In the genomic region with DNA sequence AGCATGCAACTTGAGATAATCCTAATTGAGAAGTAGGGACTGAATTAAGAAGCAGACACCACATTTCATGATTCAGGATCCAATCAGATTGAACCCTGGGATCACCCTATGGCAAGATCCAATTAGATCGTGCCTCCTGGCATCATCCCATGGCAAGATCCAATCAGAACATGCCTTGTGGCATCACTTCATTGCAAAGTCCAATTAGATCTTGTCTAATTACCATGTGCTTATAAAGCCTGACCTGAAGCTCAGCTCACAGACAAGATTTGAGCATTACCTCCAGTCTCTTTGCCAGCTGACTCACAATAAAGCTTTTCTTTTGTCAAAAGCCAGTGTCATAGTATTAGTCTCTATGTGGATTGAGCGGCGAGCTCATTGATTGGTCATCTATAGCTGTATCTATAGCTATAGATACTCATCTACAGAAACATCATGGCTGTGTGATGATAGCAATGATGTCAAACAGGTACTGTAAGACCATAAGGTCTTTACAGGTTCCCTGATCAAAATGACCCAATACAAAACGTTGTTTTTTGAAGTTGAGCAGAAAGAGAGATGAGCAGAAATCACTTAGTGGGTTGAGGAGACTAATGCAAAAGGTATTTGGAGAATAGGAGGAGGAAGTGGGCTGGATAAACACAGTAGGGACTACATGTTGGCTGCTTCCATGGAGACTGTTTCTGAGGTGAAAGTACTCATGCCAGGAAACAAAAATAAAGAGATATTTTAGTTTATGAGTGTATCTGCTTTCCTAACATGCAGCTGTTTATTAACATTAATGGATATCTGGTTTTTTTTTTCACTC, we compare ENCODE assay signal across 26 cellular contexts.
DNase-seq lines count a peak whose midpoint lies in the region; ATAC-seq, FAIRE-seq and TF ChIP-seq lines count a peak whose summit lies in the region.
"Had no signal": no experiment of that assay in that cellular context is flagged by ENCODE, and none has a peak within 500 bp of the region (broad histone marks: within the 10 kb centered on the region; RNA-seq: fewer than 3 reads in every experiment).

No MANE protein-coding gene starts in this region.

- H3K9me3 ChIP-seq in fibroblast of lung (ENCODE audit: control insufficient read depth, insufficient read depth, low read depth, low read length), result no peaks in the 10 kb centered on the region
- H3K9me3 ChIP-seq in neuronal stem cell (replicated peaks in 1 of 2; ENCODE audit: control insufficient read depth in 2 of 2, insufficient read depth in 1 of 2, low read depth in 1 of 2, low read length in 2 of 2), result no peaks in the 10 kb centered on the region
- H3K9me3 ChIP-seq: left lung, ovary, testis, vagina had no signal

- FAIRE-seq in RCC 7860 (lab: Jason Lieb, UNC), result peak; percentile 89
- FAIRE-seq: G401.6 had no signal

- no peaks in the 10 kb centered on the region for H4K20me1 ChIP-seq in fibroblast of lung (ENCODE audit: control insufficient read depth, extremely low read depth, insufficient read depth, low read length)

- H3K9ac ChIP-seq in fibroblast of lung (ENCODE audit: insufficient read depth, low read length) (peak overlapping the region; percentile 16), neuronal stem cell (ENCODE audit: low read depth, low read length, poor library complexity) (no peak overlapping the region)

- no peak overlapping the region for H4K8ac ChIP-seq in neuronal stem cell (ENCODE audit: low read depth, low read length)

- H3K36me3 ChIP-seq in fibroblast of lung (ENCODE audit: control insufficient read depth, insufficient read depth, low read length) (no peaks in the 10 kb centered on the region), neuronal stem cell (replicated peaks in 1 of 2; ENCODE audit: control insufficient read depth in 2 of 2, insufficient read depth in 2 of 2, low read length in 2 of 2) (no peaks in the 10 kb centered on the region)
- H3K36me3 ChIP-seq: cardiac muscle cell, heart right ventricle, left lung, ovary, vagina had no signal

- no peak for ATAC-seq in HG03025 (IDR thresholded peaks at IDR 0.05; ENCODE audit: low FRiP score, unreplicated experiment)
- no peak for ATAC-seq in HG02759 (IDR thresholded peaks at IDR 0.05; ENCODE audit: unreplicated experiment)
- ATAC-seq: CD8-positive, alpha-beta T cell; left lung; natural killer cell treated with Interleukin-12 subunit alpha and Interleukin-12 subunit beta and Interleukin-15 and Interleukin-18, amount 100 ng/mL, for 72 hours had no signal

- H2AK5ac ChIP-seq in neuronal stem cell (ENCODE audit: low read depth, low read length), result no peak overlapping the region

- H3K79me1 ChIP-seq in neuronal stem cell (ENCODE audit: low read depth, low read length), result no peaks in the 10 kb centered on the region

- H3K4me1 ChIP-seq in fibroblast of lung (ENCODE audit: control insufficient read depth, extremely low read depth, insufficient read depth, low read length) (peaks cover 4% of the 10 kb centered on the region), neuronal stem cell (ENCODE audit: control insufficient read depth in 2 of 2, insufficient read depth in 1 of 2, low read depth in 1 of 2, low read length in 2 of 2) (no peaks in the 10 kb centered on the region)
- H3K4me1 ChIP-seq: heart right ventricle, left lung, testis, vagina had no signal

- no peak overlapping the region for H2BK12ac ChIP-seq in neuronal stem cell (ENCODE audit: low read length)

- H3K4me3 ChIP-seq in fibroblast of lung (replicated peaks in 1 of 4; ENCODE audit: control extremely low read depth in 1 of 4, insufficient read depth in 1 of 4, low read depth in 3 of 4, low read length in 4 of 4) (no peak overlapping the region), neuronal stem cell (ENCODE audit: low read length in 2 of 2) (no peak overlapping the region)
- H3K4me3 ChIP-seq: cardiac muscle cell, heart right ventricle, left lung, ovary, testis, vagina had no signal

- no peaks in the 10 kb centered on the region for H3K79me2 ChIP-seq in fibroblast of lung (ENCODE audit: control insufficient read depth, insufficient read depth, low read length)

- H3K27ac ChIP-seq in fibroblast of lung (ENCODE audit: insufficient read depth, low read length) (peak overlapping the region; percentile 54), neuronal stem cell (replicated peaks; ENCODE audit: low read length) (no peak overlapping the region)
- H3K27ac ChIP-seq: cardiac muscle cell, left lung, ovary, testis, vagina, VCaP had no signal

- no peak overlapping the region for H3K14ac ChIP-seq in neuronal stem cell (ENCODE audit: low read length)

- no peak overlapping the region for H3K4ac ChIP-seq in neuronal stem cell (ENCODE audit: low read length)

- no peak overlapping the region for H4K91ac ChIP-seq in neuronal stem cell (ENCODE audit: low read depth, low read length, poor library complexity)

- no peak overlapping the region for H2AFZ ChIP-seq in fibroblast of lung (ENCODE audit: low read length)
- no peak overlapping the region for H2AFZ ChIP-seq in neuronal stem cell (ENCODE audit: low read length)

- no peak overlapping the region for H2BK15ac ChIP-seq in neuronal stem cell (ENCODE audit: low read length)

- WGBS in neuronal stem cell (ENCODE audit: extremely low coverage in 2 of 2, insufficient read length in 2 of 2, insufficient replicate concordance in 1 of 2), 2 donors, result no CpG with 5 or more reads among the region's 4 CpGs

- no peak overlapping the region for H2BK120ac ChIP-seq in neuronal stem cell (ENCODE audit: low read depth, low read length)

- no peak overlapping the region for H3K23ac ChIP-seq in neuronal stem cell (ENCODE audit: low read depth, low read length, poor library complexity)

- no peak overlapping the region for H3K18ac ChIP-seq in neuronal stem cell (ENCODE audit: low read length)

- H3K4me2 ChIP-seq in fibroblast of lung (ENCODE audit: extremely low read depth, insufficient read depth, low read length) (no peak overlapping the region), neuronal stem cell (ENCODE audit: insufficient read depth, low read length, poor library complexity, severe bottlenecking) (no peak overlapping the region)

- no peaks in the 10 kb centered on the region for H3K27me3 ChIP-seq in fibroblast of lung (ENCODE audit: control insufficient read depth, insufficient read depth, low read length)
- no peaks in the 10 kb centered on the region for H3K27me3 ChIP-seq in neuronal stem cell (ENCODE audit: control insufficient read depth in 3 of 3, insufficient read depth in 3 of 3, low read depth in 1 of 3, low read length in 3 of 3)
- H3K27me3 ChIP-seq: cardiac muscle cell, heart right ventricle, left lung, ovary, testis, vagina had no signal

- no peak overlapping the region for H2BK5ac ChIP-seq in neuronal stem cell (ENCODE audit: low read length)

- TF ChIP-seq CTCF in fibroblast of lung (conservative IDR thresholded peaks at IDR 0.05 in 1 of 2, IDR thresholded peaks at IDR 0.05 in 1 of 2; ENCODE audit: low read depth in 1 of 2, low read length in 2 of 2), result no peak

- DNase-seq in EL, result peak; percentile 74
- DNase-seq in RCC 7860 (ENCODE audit: low spot score), result peak; percentile 95
- DNase-seq in fibroblast of lung (ENCODE audit: low read depth in 2 of 2), result peak in 1 of 2 donors; percentile 67
- DNase-seq in renal cortical epithelial cell (ENCODE audit: low read depth), result peak; percentile 76
- no peak for DNase-seq in neuronal stem cell (ENCODE audit: low spot score)
- DNase-seq: activated CD4-positive, alpha-beta T cell treated with anti-CD3 and anti-CD28 coated beads, Interleukin-2, amount 10 ng/mL, durations not matched to agents 24 days and 14 days; activated naive CD4-positive, alpha-beta T cell treated with anti-CD3 and anti-CD28 coated beads for 36 hours; CD8-positive, alpha-beta T cell; left lung; NCI-H1092 treated with DMSO at 0.1 percent for 48 hours; NCI-H187 treated with DMSO at 0.1 percent for 48 hours; NCI-H526 treated with DMSO at 0.1 percent for 48 hours; ovary; right cardiac atrium; stimulated activated CD4-positive, alpha-beta T cell treated with anti-CD3 and anti-CD28 coated beads, Interleukin-12 subunit alpha, Interleukin-12 subunit beta, amount 100 ng/mL, for 4 hours; stimulated activated CD4-positive, alpha-beta T cell treated with anti-CD3 and anti-CD28 coated beads, Interleukin-4, amount 100 ng/mL, for 4 hours; stimulated activated naive CD4-positive, alpha-beta T cell treated with Interleukin-2 at 50 U/mL for 16 hours; testis had no signal
